In genomic region chr2:108492364-108492763, GRCh38 we compare ENCODE assay signal across 13 cellular contexts. TPM values are rescaled to one million over a fixed set of nuclear protein-coding genes. Genes with fewer than 3 reads are reported as not detected.
A peak's percentile ranks its signal among the peaks of the same experiment; 100 is the strongest.
DNase-seq lines count a peak whose midpoint lies in the region; ATAC-seq, FAIRE-seq and TF ChIP-seq lines count a peak whose summit lies in the region.
"Had no signal": no experiment of that assay in that cellular context is flagged by ENCODE, and none has a peak within 500 bp of the region (broad histone marks: within the 10 kb centered on the region; RNA-seq: fewer than 3 reads in every experiment).

No MANE protein-coding gene starts in this region.

- H3K4me3 ChIP-seq in A549 (no peak overlapping the region), astrocyte of the spinal cord (ENCODE audit: low read depth, low read length) (no peak overlapping the region), kidney epithelial cell (ENCODE audit: low read depth, low read length) (no peak overlapping the region)
- H3K4me3 ChIP-seq: esophagus squamous epithelium, MG63 had no signal

- TF ChIP-seq CTCF in A549 (IDR thresholded peaks at IDR 0.05) (no peak; the same call in 2 of the 3 replicates), astrocyte of the spinal cord (IDR thresholded peaks at IDR 0.05; ENCODE audit: low read depth, low read length) (no peak), kidney epithelial cell (IDR thresholded peaks at IDR 0.05; ENCODE audit: insufficient read depth, low read length, poor library complexity, severe bottlenecking) (no peak)

- DNase-seq in A549 (ENCODE audit: low read depth in 1 of 2, low spot score in 1 of 2): peak; percentile 66 to 88
- peak; percentile 52 for DNase-seq in HPDE6-E6E7 (ENCODE audit: extremely low spot score)
- DNase-seq in astrocyte of the spinal cord (ENCODE audit: low read depth, low spot score): peak; percentile 95
- DNase-seq in kidney epithelial cell (ENCODE audit: low read depth): peak; percentile 62
- no peak for DNase-seq in DMS 273 treated with DMSO at 0.1 percent for 48 hours (lab: John Stamatoyannopoulos, UW)
- DNase-seq in NCI-H526 treated with DMSO at 0.1 percent for 48 hours (lab: John Stamatoyannopoulos, UW): no peak
- no peak for DNase-seq in NCI-H1930 (lab: John Stamatoyannopoulos, UW)
- DNase-seq in D341Med (ENCODE audit: low spot score): no peak
- DNase-seq: esophagus squamous epithelium, MG63 had no signal

- peak; percentile 86 for FAIRE-seq in A549 (lab: Jason Lieb, UNC)
- FAIRE-seq: GM12891, TTC549 had no signal

- no peaks in the 10 kb centered on the region for H3K9me3 ChIP-seq in A549
- H3K9me3 ChIP-seq: esophagus squamous epithelium, MG63 had no signal

- TF ChIP-seq POLR2A in A549 (IDR thresholded peaks at IDR 0.05; ENCODE audit: low read length): no peak

- peak overlapping the region; percentile 58 for H3K4me2 ChIP-seq in A549

- ATAC-seq in A549: peak; percentile 99

- peaks cover 27% of the 10 kb centered on the region for H3K4me1 ChIP-seq in A549
- H3K4me1 ChIP-seq: esophagus squamous epithelium had no signal

- POLR2A ChIA-PET in A549 (lab: Yijun Ruan, JAX): interaction anchor here (0.7 to 1.2 kb wide), 5 partner anchors 41 to 92 kb away, joined by 3 to 9 read pairs (median 6); partner anchors contain the start of genes GCC2 and LIMS1

- in situ Hi-C loops in astrocyte of the spinal cord (cut with HindIII; ENCODE audit: low sequenced_read_pairs): no loop called here

- CTCF ChIA-PET in A549 (lab: Yijun Ruan, JAX): interaction anchor here (0.6 to 2.5 kb wide), 4 partner anchors 92 to 273 kb away, joined by 3 to 10 read pairs (median 3); no protein-coding TSS in a partner anchor

- 10% methylated on average over 4 of the region's 4 CpGs for WGBS in A549 (ENCODE audit: missing lambda C conversion rate)

- no peaks in the 10 kb centered on the region for H3K27me3 ChIP-seq in kidney epithelial cell (ENCODE audit: control insufficient read depth, insufficient read depth, low read length)
- H3K27me3 ChIP-seq: esophagus squamous epithelium, MG63 had no signal

- peak overlapping the region; percentile 73 to 77 for H3K27ac ChIP-seq in A549
- H3K27ac ChIP-seq: C4-2B, esophagus squamous epithelium had no signal

- peaks cover 1% of the 10 kb centered on the region for H3K36me3 ChIP-seq in kidney epithelial cell (ENCODE audit: control insufficient read depth, insufficient read depth, low read length)

- peak; percentile 25 to 35; a peak in 1 of 5 replicates for TF ChIP-seq EP300 in A549 (IDR thresholded peaks at IDR 0.05)

- peak; percentile 33 to 48; a peak in 4 of 5 replicates for TF ChIP-seq RAD21 in A549 (conservative IDR thresholded peaks at IDR 0.05 in 1 of 2, IDR thresholded peaks at IDR 0.05 in 1 of 2)

TF ChIP-seq in A549, 52 proteins besides CTCF, POLR2A, EP300 and RAD21:
- TF ChIP-seq HDAC2 (IDR thresholded peaks at IDR 0.05) (no peak), MYC (IDR thresholded peaks at IDR 0.05; ENCODE audit: borderline replicate concordance, low read length) (no peak), ZC3H11A (IDR thresholded peaks at IDR 0.05) (no peak), ZNF302 (CRISPR knock-in tag; IDR thresholded peaks at IDR 0.05) (no peak), JUN (IDR thresholded peaks at IDR 0.05) (peak; percentile 39 to 77; a peak in 2 of 5 replicates), FOSL2 (IDR thresholded peaks at IDR 0.05) (peak; percentile 82), FOSL2 (CRISPR knock-in tag; IDR thresholded peaks at IDR 0.05) (peak; percentile 92), CHD4 (IDR thresholded peaks at IDR 0.05; ENCODE audit: borderline replicate concordance) (no peak), GATA3 (IDR thresholded peaks at IDR 0.05; ENCODE audit: borderline replicate concordance) (no peak; the same call in 1 of the 2 replicates), HEYL (CRISPR knock-in tag; IDR thresholded peaks at IDR 0.05) (no peak), NR3C1 (IDR thresholded peaks at IDR 0.05) (no peak), ZSCAN20 (CRISPR knock-in tag; IDR thresholded peaks at IDR 0.05) (no peak), SMC3 (IDR thresholded peaks at IDR 0.05) (no peak; the same call in 1 of the 3 replicates), MAFK (IDR thresholded peaks at IDR 0.05; ENCODE audit: partially characterized antibody) (peak; percentile 100), JUNB (IDR thresholded peaks at IDR 0.05) (peak; percentile 76), CEBPB (IDR thresholded peaks at IDR 0.05) (peak; percentile 83 to 89), CBX2 (IDR thresholded peaks at IDR 0.05; ENCODE audit: borderline replicate concordance, low read depth) (no peak)
- TF ChIP-seq, protein P1, sequence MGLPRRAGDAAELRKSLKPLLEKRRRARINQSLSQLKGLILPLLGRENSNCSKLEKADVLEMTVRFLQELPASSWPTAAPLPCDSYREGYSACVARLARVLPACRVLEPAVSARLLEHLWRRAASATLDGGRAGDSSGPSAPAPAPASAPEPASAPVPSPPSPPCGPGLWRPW (IDR thresholded peaks at IDR 0.05): 0 out of 2 replicates have a peak, but pooled peaks have one; percentile 31

RNA-seq across cellular contexts. Expression of gene LIMS1, which starts 41.9 kb away (rescaled TPM):
- polyA plus RNA-seq in A549 (2011; rRNA removed) (92.0 and 94.1 TPM in 2 replicates), A549 (2017; fragmentation: RNase III; extraction: RNeasy Plus Mini Kit Qiagen cat#74134 plus additional on column Dnase treatment) (37.5 to 42.5 TPM (median 40.0 TPM) in 3 replicates)
- 54.9 and 75.4 TPM in 2 replicates for polyA plus RNA-seq in A549 (2012; cell fraction: cytosol; rRNA removed)
- 24.6 and 27.2 TPM in 2 replicates for polyA plus RNA-seq in A549 (2012; cell fraction: nucleus; rRNA removed)
- polyA minus RNA-seq in A549 (2011; rRNA and poly(A)+ RNA removed): 108 and 111 TPM in 2 replicates
- 191 and 202 TPM in 2 replicates for total RNA-seq in kidney epithelial cell

RNA-seq across cellular contexts. Expression of gene GCC2, which starts 43.4 kb away (rescaled TPM):
- polyA plus RNA-seq in A549 (2011; rRNA removed): 19.0 and 30.1 TPM in 2 replicates
- 2.7 and 2.8 TPM in 2 replicates for polyA plus RNA-seq in A549 (2012; cell fraction: cytosol; rRNA removed)
- polyA plus RNA-seq in A549 (2012; cell fraction: nucleus; rRNA removed): 3.2 and 3.9 TPM in 2 replicates
- 13.6 to 15.4 TPM (median 13.6 TPM) in 3 replicates for polyA plus RNA-seq in A549 (2017; fragmentation: RNase III; extraction: RNeasy Plus Mini Kit Qiagen cat#74134 plus additional on column Dnase treatment)
- 10.3 and 11.8 TPM in 2 replicates for polyA minus RNA-seq in A549 (2011; rRNA and poly(A)+ RNA removed)
- 24.7 and 25.3 TPM in 2 replicates for total RNA-seq in kidney epithelial cell

Comparison
In these comparisons a context has a peak if more than half of its experiments do, and no peak if none do; other contexts are left out.
1. DNase-seq: peak in A549 (2 of 2), HPDE6-E6E7 (single experiment), astrocyte of the spinal cord (single experiment) and kidney epithelial cell (single experiment); none in DMS 273 treated with DMSO at 0.1 percent for 48 hours (single experiment), NCI-H526 treated with DMSO at 0.1 percent for 48 hours (single experiment), NCI-H1930 (0 of 2) and D341Med (single experiment).